ENCODE assay signal across 12 cellular contexts in the genomic region with DNA sequence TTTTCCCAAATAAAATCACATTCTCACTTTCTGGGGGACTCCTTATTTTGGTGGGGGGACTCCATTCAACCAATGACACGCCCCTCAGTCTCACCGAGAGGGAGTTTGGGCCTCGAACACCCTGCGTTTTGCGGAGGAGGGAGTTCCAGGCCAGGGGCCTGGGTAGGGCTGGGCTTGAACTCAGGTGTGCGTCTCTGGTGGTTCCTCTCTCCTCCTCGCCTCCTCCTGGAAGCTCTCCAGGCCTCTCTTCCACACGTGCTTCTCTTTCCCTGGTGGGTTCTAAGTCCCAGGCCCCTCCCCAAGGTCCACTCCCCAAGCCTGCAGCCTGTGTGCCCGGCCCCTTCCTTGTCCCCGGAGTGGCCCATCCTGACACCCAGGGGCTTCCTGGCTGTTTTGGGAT. TPM values are rescaled to one million over a fixed set of nuclear protein-coding genes. Genes with fewer than 3 reads are reported as not detected.
"Had no signal": no experiment of that assay in that cellular context is flagged by ENCODE, and none has a peak within 500 bp of the region (broad histone marks: within the 10 kb centered on the region; RNA-seq: fewer than 3 reads in every experiment).

No MANE protein-coding gene starts in this region.

- FAIRE-seq: H1, H54, HTR-8/SVneo had no signal

- H3K27ac ChIP-seq: GM23248, KMS-11 had no signal

- H3K4me3 ChIP-seq: GM23248 had no signal

- H3K9ac ChIP-seq: GM23248, KMS-11 had no signal

- H3K4me1 Mint-ChIP-seq: H9 had no signal

- H3K27ac Mint-ChIP-seq: H9, HFFc6 had no signal

- H3K9me3 Mint-ChIP-seq: H9, HFFc6 had no signal

- H3K4me2 ChIP-seq: KMS-11 had no signal

- DNase-seq: GM23248, H9, HCEC 1CT, HFFc6, IMR-90, Karpas-422, KBM-7 had no signal

- H2AFZ ChIP-seq: GM23248 had no signal

- H3K4me3 Mint-ChIP-seq: H9, HFFc6 had no signal

RNA-seq across cellular contexts. Expression of gene PLK5, which starts 29.5 kb away (rescaled TPM):
- total RNA-seq: GM23248, HT-29, IMR-90 had no signal
- polyA plus RNA-seq: GM23248, IMR-90 had no signal
